In the genomic region with DNA sequence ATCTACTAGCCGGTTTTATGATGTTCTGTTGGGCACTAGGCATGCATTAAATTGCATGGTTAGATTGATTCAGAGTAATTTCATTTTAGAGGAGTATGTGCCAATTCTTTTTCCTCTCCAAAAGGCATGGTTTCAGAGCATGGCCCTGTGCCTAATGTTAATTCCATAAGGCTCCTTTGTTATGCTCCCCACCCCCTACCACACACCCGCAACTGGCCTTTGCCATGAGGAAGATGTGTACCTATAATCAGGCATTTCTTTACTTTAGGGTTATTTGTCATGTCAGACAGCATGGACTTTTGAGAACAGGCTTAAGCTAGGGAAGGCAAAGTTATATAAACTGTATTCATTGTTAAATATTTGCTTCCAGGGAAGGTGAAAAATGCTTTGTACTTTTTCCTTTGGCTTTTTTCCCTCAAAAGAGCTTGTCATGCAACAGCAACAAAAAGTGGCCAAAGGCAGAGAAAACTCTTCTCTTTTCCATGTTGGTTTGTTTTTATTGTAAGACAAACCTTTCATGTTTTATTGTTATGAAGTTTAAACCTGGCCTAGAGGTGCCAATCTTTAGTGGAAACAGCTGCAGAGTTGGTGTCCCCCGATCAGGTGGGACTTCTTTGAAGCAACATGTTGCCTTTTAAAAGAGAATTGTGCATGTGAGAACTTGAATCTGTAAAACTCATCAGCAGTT, we compare ENCODE assay signal across 1 cellular context.
TF ChIP-seq lines count a peak whose summit lies in the region.

No MANE protein-coding gene starts in this region.

TF ChIP-seq in HepG2, 621 proteins besides CTCF, POLR2A, EP300 and RAD21 (continued from another document and continues in another):
- TF ChIP-seq ZNF142 (CRISPR knock-in tag; IDR thresholded peaks at IDR 0.05) (no peak), HOMEZ (CRISPR knock-in tag; IDR thresholded peaks at IDR 0.05; ENCODE audit: low read depth) (peak; percentile 42; the same call in 1 of the 2 replicates), FOXA1 (IDR thresholded peaks at IDR 0.05) (peak; percentile 65), FOXA1 (CRISPR knock-in tag; IDR thresholded peaks at IDR 0.05) (peak; percentile 90), ETV5 (CRISPR knock-in tag; IDR thresholded peaks at IDR 0.05; ENCODE audit: borderline replicate concordance) (peak; percentile 27; the same call in 1 of the 2 replicates), GPN1 (CRISPR knock-in tag; IDR thresholded peaks at IDR 0.05; ENCODE audit: borderline replicate concordance) (no peak), ZNF678 (CRISPR knock-in tag; IDR thresholded peaks at IDR 0.05) (no peak), ZNF136 (CRISPR knock-in tag; IDR thresholded peaks at IDR 0.05; ENCODE audit: low read depth) (no peak), MIER3 (CRISPR knock-in tag; IDR thresholded peaks at IDR 0.05; ENCODE audit: borderline replicate concordance) (peak; percentile 82; the same call in 1 of the 2 replicates), ZMAT3 (CRISPR knock-in tag; conservative IDR thresholded peaks at IDR 0.05) (0 out of 2 replicates have a peak, but pooled peaks have one; percentile 38), GATAD1 (CRISPR knock-in tag; IDR thresholded peaks at IDR 0.05) (peak; percentile 45; the same call in 1 of the 2 replicates), CREM (IDR thresholded peaks at IDR 0.05) (peak; percentile 83), CREM (CRISPR knock-in tag; IDR thresholded peaks at IDR 0.05) (no peak), NFYC (CRISPR knock-in tag; IDR thresholded peaks at IDR 0.05) (no peak), ELF1 (CRISPR knock-in tag; IDR thresholded peaks at IDR 0.05) (0 out of 2 replicates have a peak, but pooled peaks have one; percentile 26), NCOA2 (CRISPR knock-in tag; IDR thresholded peaks at IDR 0.05) (peak; percentile 89), ZMYM4 (CRISPR knock-in tag; IDR thresholded peaks at IDR 0.05) (0 out of 2 replicates have a peak, but pooled peaks have one; percentile 29), TAF15 (IDR thresholded peaks at IDR 0.05; ENCODE audit: low read depth, low read length, poor library complexity, severe bottlenecking) (no peak), ZNF124 (CRISPR knock-in tag; IDR thresholded peaks at IDR 0.05) (peak; percentile 77; the same call in 1 of the 2 replicates), GFI1 (CRISPR knock-in tag; IDR thresholded peaks at IDR 0.05; ENCODE audit: borderline replicate concordance) (peak; percentile 92), ZFP90 (CRISPR knock-in tag; IDR thresholded peaks at IDR 0.05; ENCODE audit: borderline replicate concordance) (peak; percentile 76; the same call in 1 of the 2 replicates), HNF4G (IDR thresholded peaks at IDR 0.05; ENCODE audit: borderline replicate concordance, low read depth, low read length) (peak; percentile 56; the same call in 1 of the 2 replicates), HNF4G (CRISPR knock-in tag; IDR thresholded peaks at IDR 0.05; ENCODE audit: borderline replicate concordance, low read depth) (no peak), NR2C2 (CRISPR knock-in tag; IDR thresholded peaks at IDR 0.05; ENCODE audit: borderline replicate concordance) (no peak), ZNF331 (CRISPR knock-in tag; IDR thresholded peaks at IDR 0.05) (peak; percentile 78), ZNF205 (CRISPR knock-in tag; IDR thresholded peaks at IDR 0.05) (peak; percentile 59; the same call in 1 of the 2 replicates), SOX13 (IDR thresholded peaks at IDR 0.05) (peak; percentile 78), SOX13 (CRISPR knock-in tag; conservative IDR thresholded peaks at IDR 0.05 in 1 of 2, IDR thresholded peaks at IDR 0.05 in 1 of 2) (peak in 1 of 2 experiments; percentile 97; a peak in 2 of 4 replicates), ESRRA (CRISPR knock-in tag; IDR thresholded peaks at IDR 0.05; ENCODE audit: low read depth) (no peak)
- TF ChIP-seq, protein P1, sequence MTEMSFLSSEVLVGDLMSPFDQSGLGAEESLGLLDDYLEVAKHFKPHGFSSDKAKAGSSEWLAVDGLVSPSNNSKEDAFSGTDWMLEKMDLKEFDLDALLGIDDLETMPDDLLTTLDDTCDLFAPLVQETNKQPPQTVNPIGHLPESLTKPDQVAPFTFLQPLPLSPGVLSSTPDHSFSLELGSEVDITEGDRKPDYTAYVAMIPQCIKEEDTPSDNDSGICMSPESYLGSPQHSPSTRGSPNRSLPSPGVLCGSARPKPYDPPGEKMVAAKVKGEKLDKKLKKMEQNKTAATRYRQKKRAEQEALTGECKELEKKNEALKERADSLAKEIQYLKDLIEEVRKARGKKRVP (CRISPR knock-in tag; IDR thresholded peaks at IDR 0.05) = peak in 1 of 2 experiments; percentile 15; a peak in 1 of 4 replicates
- TF ChIP-seq, protein P2, sequence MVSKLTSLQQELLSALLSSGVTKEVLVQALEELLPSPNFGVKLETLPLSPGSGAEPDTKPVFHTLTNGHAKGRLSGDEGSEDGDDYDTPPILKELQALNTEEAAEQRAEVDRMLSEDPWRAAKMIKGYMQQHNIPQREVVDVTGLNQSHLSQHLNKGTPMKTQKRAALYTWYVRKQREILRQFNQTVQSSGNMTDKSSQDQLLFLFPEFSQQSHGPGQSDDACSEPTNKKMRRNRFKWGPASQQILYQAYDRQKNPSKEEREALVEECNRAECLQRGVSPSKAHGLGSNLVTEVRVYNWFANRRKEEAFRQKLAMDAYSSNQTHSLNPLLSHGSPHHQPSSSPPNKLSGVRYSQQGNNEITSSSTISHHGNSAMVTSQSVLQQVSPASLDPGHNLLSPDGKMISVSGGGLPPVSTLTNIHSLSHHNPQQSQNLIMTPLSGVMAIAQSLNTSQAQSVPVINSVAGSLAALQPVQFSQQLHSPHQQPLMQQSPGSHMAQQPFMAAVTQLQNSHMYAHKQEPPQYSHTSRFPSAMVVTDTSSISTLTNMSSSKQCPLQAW (CRISPR knock-in tag; IDR thresholded peaks at IDR 0.05) = peak; percentile 57; the same call in 1 of the 2 replicates
- TF ChIP-seq, protein P3, sequence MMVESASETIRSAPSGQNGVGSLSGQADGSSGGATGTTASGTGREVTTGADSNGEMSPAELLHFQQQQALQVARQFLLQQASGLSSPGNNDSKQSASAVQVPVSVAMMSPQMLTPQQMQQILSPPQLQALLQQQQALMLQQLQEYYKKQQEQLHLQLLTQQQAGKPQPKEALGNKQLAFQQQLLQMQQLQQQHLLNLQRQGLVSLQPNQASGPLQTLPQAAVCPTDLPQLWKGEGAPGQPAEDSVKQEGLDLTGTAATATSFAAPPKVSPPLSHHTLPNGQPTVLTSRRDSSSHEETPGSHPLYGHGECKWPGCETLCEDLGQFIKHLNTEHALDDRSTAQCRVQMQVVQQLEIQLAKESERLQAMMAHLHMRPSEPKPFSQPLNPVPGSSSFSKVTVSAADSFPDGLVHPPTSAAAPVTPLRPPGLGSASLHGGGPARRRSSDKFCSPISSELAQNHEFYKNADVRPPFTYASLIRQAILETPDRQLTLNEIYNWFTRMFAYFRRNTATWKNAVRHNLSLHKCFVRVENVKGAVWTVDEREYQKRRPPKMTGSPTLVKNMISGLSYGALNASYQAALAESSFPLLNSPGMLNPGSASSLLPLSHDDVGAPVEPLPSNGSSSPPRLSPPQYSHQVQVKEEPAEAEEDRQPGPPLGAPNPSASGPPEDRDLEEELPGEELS (CRISPR knock-in tag; IDR thresholded peaks at IDR 0.05) = peak; percentile 92
- TF ChIP-seq, protein P4, sequence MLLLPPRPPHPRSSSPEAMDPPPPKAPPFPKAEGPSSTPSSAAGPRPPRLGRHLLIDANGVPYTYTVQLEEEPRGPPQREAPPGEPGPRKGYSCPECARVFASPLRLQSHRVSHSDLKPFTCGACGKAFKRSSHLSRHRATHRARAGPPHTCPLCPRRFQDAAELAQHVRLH (CRISPR knock-in tag; IDR thresholded peaks at IDR 0.05; ENCODE audit: borderline replicate concordance, low read depth) = peak; percentile 57; the same call in 1 of the 2 replicates
- TF ChIP-seq, protein P5, sequence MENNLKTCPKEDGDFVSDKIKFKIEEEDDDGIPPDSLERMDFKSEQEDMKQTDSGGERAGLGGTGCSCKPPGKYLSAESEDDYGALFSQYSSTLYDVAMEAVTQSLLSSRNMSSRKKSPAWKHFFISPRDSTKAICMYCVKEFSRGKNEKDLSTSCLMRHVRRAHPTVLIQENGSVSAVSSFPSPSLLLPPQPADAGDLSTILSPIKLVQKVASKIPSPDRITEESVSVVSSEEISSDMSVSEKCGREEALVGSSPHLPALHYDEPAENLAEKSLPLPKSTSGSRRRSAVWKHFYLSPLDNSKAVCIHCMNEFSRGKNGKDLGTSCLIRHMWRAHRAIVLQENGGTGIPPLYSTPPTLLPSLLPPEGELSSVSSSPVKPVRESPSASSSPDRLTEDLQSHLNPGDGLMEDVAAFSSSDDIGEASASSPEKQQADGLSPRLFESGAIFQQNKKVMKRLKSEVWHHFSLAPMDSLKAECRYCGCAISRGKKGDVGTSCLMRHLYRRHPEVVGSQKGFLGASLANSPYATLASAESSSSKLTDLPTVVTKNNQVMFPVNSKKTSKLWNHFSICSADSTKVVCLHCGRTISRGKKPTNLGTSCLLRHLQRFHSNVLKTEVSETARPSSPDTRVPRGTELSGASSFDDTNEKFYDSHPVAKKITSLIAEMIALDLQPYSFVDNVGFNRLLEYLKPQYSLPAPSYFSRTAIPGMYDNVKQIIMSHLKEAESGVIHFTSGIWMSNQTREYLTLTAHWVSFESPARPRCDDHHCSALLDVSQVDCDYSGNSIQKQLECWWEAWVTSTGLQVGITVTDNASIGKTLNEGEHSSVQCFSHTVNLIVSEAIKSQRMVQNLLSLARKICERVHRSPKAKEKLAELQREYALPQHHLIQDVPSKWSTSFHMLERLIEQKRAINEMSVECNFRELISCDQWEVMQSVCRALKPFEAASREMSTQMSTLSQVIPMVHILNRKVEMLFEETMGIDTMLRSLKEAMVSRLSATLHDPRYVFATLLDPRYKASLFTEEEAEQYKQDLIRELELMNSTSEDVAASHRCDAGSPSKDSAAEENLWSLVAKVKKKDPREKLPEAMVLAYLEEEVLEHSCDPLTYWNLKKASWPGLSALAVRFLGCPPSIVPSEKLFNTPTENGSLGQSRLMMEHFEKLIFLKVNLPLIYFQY (CRISPR knock-in tag; IDR thresholded peaks at IDR 0.05; ENCODE audit: borderline replicate concordance) = 0 out of 2 replicates have a peak, but pooled peaks have one; percentile 25
